In genomic region chr14:89924224-89924623, GRCh38 we compare ENCODE assay signal across 2 cellular contexts.
A peak's percentile ranks its signal among the peaks of the same experiment; 100 is the strongest.
TF ChIP-seq lines count a peak whose summit lies in the region.

No MANE protein-coding gene starts in this region.

TF ChIP-seq in liver, 16 proteins besides CTCF, POLR2A, EP300 and RAD21:
- peak; percentile 97 for TF ChIP-seq HNF4A (conservative IDR thresholded peaks at IDR 0.05)
- TF ChIP-seq GABPA (IDR thresholded peaks at IDR 0.05 in 1 of 2, conservative IDR thresholded peaks at IDR 0.05 in 1 of 2), result no peak
- TF ChIP-seq TAF1 (conservative IDR thresholded peaks at IDR 0.05), result no peak
- peak in 1 of 2 donors; percentile 60 for TF ChIP-seq EGR1 (IDR thresholded peaks at IDR 0.05; ENCODE audit: low read depth in 2 of 2)
- TF ChIP-seq NR2F2 (IDR thresholded peaks at IDR 0.05), result no peak
- peak; percentile 87 for TF ChIP-seq MAX (IDR thresholded peaks at IDR 0.05)
- TF ChIP-seq RXRA (IDR thresholded peaks at IDR 0.05), result peak; percentile 93 to 99
- peak; percentile 65 for TF ChIP-seq ZBTB33 (IDR thresholded peaks at IDR 0.05)
- TF ChIP-seq FOXA2 (IDR thresholded peaks at IDR 0.05), result peak; percentile 74
- peak; percentile 78 for TF ChIP-seq FOXA1 (IDR thresholded peaks at IDR 0.05)
- TF ChIP-seq SP1 (IDR thresholded peaks at IDR 0.05), result peak; percentile 66
- TF ChIP-seq, protein P1, sequence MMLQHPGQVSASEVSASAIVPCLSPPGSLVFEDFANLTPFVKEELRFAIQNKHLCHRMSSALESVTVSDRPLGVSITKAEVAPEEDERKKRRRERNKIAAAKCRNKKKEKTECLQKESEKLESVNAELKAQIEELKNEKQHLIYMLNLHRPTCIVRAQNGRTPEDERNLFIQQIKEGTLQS (IDR thresholded peaks at IDR 0.05), result no peak
- TF ChIP-seq REST (IDR thresholded peaks at IDR 0.05), result peak; percentile 39
- peak; percentile 38 for TF ChIP-seq YY1 (IDR thresholded peaks at IDR 0.05)
- TF ChIP-seq HNF4G (IDR thresholded peaks at IDR 0.05), result peak; percentile 77
- TF ChIP-seq JUND (IDR thresholded peaks at IDR 0.05), result peak; percentile 61 to 72

TF ChIP-seq in HepG2, 621 proteins besides CTCF, POLR2A, EP300 and RAD21:
- TF ChIP-seq RBFOX2 (IDR thresholded peaks at IDR 0.05; ENCODE audit: low read depth, low read length) (no peak), MEIS2 (CRISPR knock-in tag; IDR thresholded peaks at IDR 0.05) (no peak), ZNF280D (CRISPR knock-in tag; IDR thresholded peaks at IDR 0.05) (no peak), ZNF615 (CRISPR knock-in tag; IDR thresholded peaks at IDR 0.05; ENCODE audit: borderline replicate concordance) (no peak), ZNF775 (CRISPR knock-in tag; IDR thresholded peaks at IDR 0.05; ENCODE audit: borderline replicate concordance) (no peak), ZC3H13 (CRISPR knock-in tag; IDR thresholded peaks at IDR 0.05) (no peak), RNF2 (conservative IDR thresholded peaks at IDR 0.05; ENCODE audit: low read depth) (no peak)
- TF ChIP-seq, protein P2, sequence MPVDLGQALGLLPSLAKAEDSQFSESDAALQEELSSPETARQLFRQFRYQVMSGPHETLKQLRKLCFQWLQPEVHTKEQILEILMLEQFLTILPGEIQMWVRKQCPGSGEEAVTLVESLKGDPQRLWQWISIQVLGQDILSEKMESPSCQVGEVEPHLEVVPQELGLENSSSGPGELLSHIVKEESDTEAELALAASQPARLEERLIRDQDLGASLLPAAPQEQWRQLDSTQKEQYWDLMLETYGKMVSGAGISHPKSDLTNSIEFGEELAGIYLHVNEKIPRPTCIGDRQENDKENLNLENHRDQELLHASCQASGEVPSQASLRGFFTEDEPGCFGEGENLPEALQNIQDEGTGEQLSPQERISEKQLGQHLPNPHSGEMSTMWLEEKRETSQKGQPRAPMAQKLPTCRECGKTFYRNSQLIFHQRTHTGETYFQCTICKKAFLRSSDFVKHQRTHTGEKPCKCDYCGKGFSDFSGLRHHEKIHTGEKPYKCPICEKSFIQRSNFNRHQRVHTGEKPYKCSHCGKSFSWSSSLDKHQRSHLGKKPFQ (CRISPR knock-in tag; IDR thresholded peaks at IDR 0.05; ENCODE audit: insufficient replicate concordance), result no peak
- TF ChIP-seq, protein P3, sequence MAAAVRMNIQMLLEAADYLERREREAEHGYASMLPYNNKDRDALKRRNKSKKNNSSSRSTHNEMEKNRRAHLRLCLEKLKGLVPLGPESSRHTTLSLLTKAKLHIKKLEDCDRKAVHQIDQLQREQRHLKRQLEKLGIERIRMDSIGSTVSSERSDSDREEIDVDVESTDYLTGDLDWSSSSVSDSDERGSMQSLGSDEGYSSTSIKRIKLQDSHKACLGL (CRISPR knock-in tag; IDR thresholded peaks at IDR 0.05), result no peak
